8 cellular contexts compared by ENCODE assay signal in genomic region chr16:88533381-88533831, GRCh38. TPM values are rescaled to one million over a fixed set of nuclear protein-coding genes. Genes with fewer than 3 reads are reported as not detected.
DNase-seq lines count a peak whose midpoint lies in the region; ATAC-seq and TF ChIP-seq lines count a peak whose summit lies in the region.

No MANE protein-coding gene starts in this region.

- H3K36me3 Mint-ChIP-seq in Caco-2 (ENCODE audit: insufficient read depth, unreplicated experiment), result peaks cover 64% of the 10 kb centered on the region

- H3K4me1 ChIP-seq in GM23248 (ENCODE audit: insufficient read depth) (peaks cover 5% of the 10 kb centered on the region), iPS-18a (ENCODE audit: control insufficient read depth, low read depth, low read length) (no peaks in the 10 kb centered on the region), skeletal muscle satellite cell (ENCODE audit: control insufficient read depth, insufficient read depth, low read length) (peaks cover 17% of the 10 kb centered on the region), Caco-2 (no peaks in the 10 kb centered on the region)

- 4 to 5% methylated on average over 20 to 23 of the region's 62 CpGs for WGBS in GM23248 (ENCODE audit: low coverage in 1 of 2, low lambda C conversion rate in 2 of 2, missing lambda C conversion rate in 2 of 2), 2 experiments

- H3K27ac ChIP-seq in GM23248 (no peak overlapping the region), iPS-18a (ENCODE audit: low read length) (no peak overlapping the region)

- peak; percentile 78 for DNase-seq in GM23248
- DNase-seq in astrocyte of the spinal cord (ENCODE audit: low read depth, low spot score), result peak; percentile 41
- no peak for DNase-seq in amniotic stem cell (lab: John Stamatoyannopoulos, UW)
- DNase-seq in left lobe of liver (ENCODE audit: low spot score), result no peak
- no peak for DNase-seq in Caco-2

- H3K9me2 ChIP-seq in GM23248 (ENCODE audit: insufficient read depth), result no peaks in the 10 kb centered on the region

- TF ChIP-seq CTCF in astrocyte of the spinal cord (IDR thresholded peaks at IDR 0.05; ENCODE audit: low read depth, low read length) (no peak), Caco-2 (IDR thresholded peaks at IDR 0.05; ENCODE audit: insufficient read depth in 1 of 2, low read depth in 1 of 2, low read length in 1 of 2, severe bottlenecking in 1 of 2, unreplicated experiment in 1 of 2) (no peak)

- no peaks in the 10 kb centered on the region for H4K20me1 ChIP-seq in GM23248 (ENCODE audit: insufficient read depth)

- H3K27me3 Mint-ChIP-seq in Caco-2 (ENCODE audit: insufficient read depth, unreplicated experiment), result no peaks in the 10 kb centered on the region

- peak overlapping the region; percentile 65; the same call in 1 of the 2 replicates for H2AFZ ChIP-seq in GM23248

- H3F3A ChIP-seq in GM23248 (ENCODE audit: insufficient read depth), result 0 out of 2 replicates have a peak, but pooled peaks cover 6% of the 10 kb centered on the region

- H3K36me3 ChIP-seq in GM23248 (ENCODE audit: low read depth) (no peaks in the 10 kb centered on the region), iPS-18a (ENCODE audit: control insufficient read depth, low read depth, low read length) (no peaks in the 10 kb centered on the region), skeletal muscle satellite cell (ENCODE audit: insufficient read depth, low read length) (no peaks in the 10 kb centered on the region), Caco-2 (ENCODE audit: control insufficient read depth, insufficient read depth, low read length) (peaks cover 4% of the 10 kb centered on the region; the same call in 1 of the 2 replicates)

- H3K27me3 ChIP-seq in GM23248 (replicated peaks; ENCODE audit: insufficient read depth) (no peaks in the 10 kb centered on the region), iPS-18a (ENCODE audit: control insufficient read depth, insufficient read depth, low read length) (peaks cover 15% of the 10 kb centered on the region), skeletal muscle satellite cell (ENCODE audit: control insufficient read depth, insufficient read depth, low read length) (peaks cover 9% of the 10 kb centered on the region), Caco-2 (replicated peaks; ENCODE audit: control insufficient read depth, insufficient read depth, low read length) (no peaks in the 10 kb centered on the region)

- H3K9me3 ChIP-seq in GM23248 (ENCODE audit: low read depth) (no peaks in the 10 kb centered on the region), iPS-18a (ENCODE audit: control insufficient read depth, low read depth, low read length) (no peaks in the 10 kb centered on the region), skeletal muscle satellite cell (replicated peaks; ENCODE audit: low read length) (no peaks in the 10 kb centered on the region), Caco-2 (no peaks in the 10 kb centered on the region)

- H3K9ac ChIP-seq in GM23248 (peak overlapping the region; percentile 76), iPS-18a (ENCODE audit: low read length) (no peak overlapping the region), skeletal muscle satellite cell (ENCODE audit: low read depth, low read length) (peak overlapping the region; percentile 50)

- no TSS peak for BruUV-seq in Caco-2 (replicated peaks; lab: Mats Ljungman, UMichigan)

- CTCF ChIA-PET in Caco-2 (lab: Charles Lee), result interaction anchor here (1.2 kb wide), 1 partner anchor 45 kb away, joined by 3 read pairs; no protein-coding TSS in a partner anchor

- intact Hi-C loops in Caco-2 (cut with micrococcal nuclease; ENCODE audit: unreplicated experiment), result no loop called here

- POLR2A ChIA-PET in Caco-2 (lab: Charles Lee), result no interaction called here

- peak overlapping the region; percentile 90 for H3K4me2 ChIP-seq in GM23248 (ENCODE audit: unreplicated experiment)
- H3K4me2 ChIP-seq in skeletal muscle satellite cell (ENCODE audit: low read length), result peak overlapping the region; percentile 86

- H3K9me3 Mint-ChIP-seq in Caco-2 (ENCODE audit: unreplicated experiment), result no peaks in the 10 kb centered on the region

- H3K4me3 Mint-ChIP-seq in Caco-2 (ENCODE audit: unreplicated experiment), result no peak overlapping the region

- in situ Hi-C loops in GM23248 (cut with MboI), result no loop called here
- in situ Hi-C loops in astrocyte of the spinal cord (cut with HindIII; ENCODE audit: low sequenced_read_pairs), result no loop called here

- ATAC-seq in HG03342 (IDR thresholded peaks at IDR 0.05; ENCODE audit: unreplicated experiment) (no peak), left lobe of liver (no peak)

- H3K4me1 Mint-ChIP-seq in Caco-2 (ENCODE audit: low read depth, unreplicated experiment), result no peaks in the 10 kb centered on the region

- H3K27ac Mint-ChIP-seq in Caco-2 (ENCODE audit: unreplicated experiment), result no peak overlapping the region

- peak overlapping the region; percentile 72 for H3K4me3 ChIP-seq in GM23248
- peak overlapping the region; percentile 7 for H3K4me3 ChIP-seq in astrocyte of the spinal cord (ENCODE audit: low read depth, low read length)
- H3K4me3 ChIP-seq in iPS-18a (ENCODE audit: low read length), result peak overlapping the region; percentile 35
- peak overlapping the region; percentile 86 for H3K4me3 ChIP-seq in skeletal muscle satellite cell (ENCODE audit: low read length)
- H3K4me3 ChIP-seq in Caco-2 (ENCODE audit: low read depth, low read length), result no peak overlapping the region

- H3K79me2 ChIP-seq in GM23248 (ENCODE audit: insufficient read depth), result no peaks in the 10 kb centered on the region

RNA-seq across cellular contexts. Expression of gene ZC3H18, which starts 36.8 kb away (rescaled TPM):
- 8.9 and 9.7 TPM in 2 replicates for total RNA-seq in GM23248 (2014; rRNA removed; shearing (Covaris generic))
- polyA plus RNA-seq in GM23248 (2016; fragmentation: Nextera tagmentation; extraction: Ambion mirVana), result 23.1 and 24.9 TPM in 2 replicates
- 14.7 and 15.9 TPM in 2 replicates for total RNA-seq in skeletal muscle satellite cell (2012; rRNA removed)
- total RNA-seq in left lobe of liver (18.1 TPM), Caco-2 (2022) (82.0 and 91.9 TPM in 2 replicates)

Comparison
In these comparisons a context has a peak if more than half of its experiments do, and no peak if none do; other contexts are left out.
1. DNase-seq: peak in GM23248 (single experiment) and astrocyte of the spinal cord (single experiment); none in amniotic stem cell (single experiment), left lobe of liver (single experiment) and Caco-2 (0 of 2).